In the genomic region with DNA sequence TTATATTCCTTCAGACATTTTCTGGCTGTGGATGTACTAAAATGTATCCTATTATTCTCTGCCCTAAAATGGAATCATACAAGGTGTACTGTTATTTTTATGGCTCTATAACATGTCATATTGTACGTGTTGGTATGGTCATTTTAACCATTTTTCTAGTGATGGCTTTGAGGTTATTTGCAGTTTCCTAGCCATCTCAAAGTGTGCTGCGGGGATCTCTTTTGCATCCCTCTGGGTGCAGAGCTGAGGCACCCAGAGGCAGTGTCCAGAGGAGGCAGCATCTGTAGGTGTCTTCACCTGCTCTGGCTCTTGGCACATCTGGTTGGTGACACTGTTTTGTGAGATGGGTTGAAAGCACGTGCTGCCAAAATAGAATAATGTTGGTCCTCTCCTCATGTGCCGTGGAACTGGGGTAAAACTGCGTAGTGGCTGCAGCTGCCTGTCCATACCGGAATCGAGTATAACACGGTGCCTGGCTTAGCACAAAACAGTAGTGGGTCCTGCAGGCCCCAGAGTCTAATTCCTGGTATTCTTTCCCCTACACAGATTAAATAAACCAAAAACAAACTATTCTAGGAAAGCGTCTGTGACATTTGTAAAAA, we compare ENCODE assay signal across 1 cellular context.
TF ChIP-seq lines count a peak whose summit lies in the region.

No MANE protein-coding gene starts in this region.

TF ChIP-seq in K562, 482 proteins besides CTCF, POLR2A, EP300 and RAD21:
- TF ChIP-seq POLR2AphosphoS5 (IDR thresholded peaks at IDR 0.05; ENCODE audit: control insufficient read depth, insufficient read depth, low read depth, low read length) (0 out of 2 replicates have a peak, but pooled peaks have one; percentile 33), ZBTB17 (CRISPR knock-in tag; IDR thresholded peaks at IDR 0.05) (no peak), KHSRP (IDR thresholded peaks at IDR 0.05) (0 out of 2 replicates have a peak, but pooled peaks have one; percentile 20), ZC3H8 (IDR thresholded peaks at IDR 0.05) (no peak), RBFOX2 (IDR thresholded peaks at IDR 0.05; ENCODE audit: low read depth, low read length) (0 out of 2 replicates have a peak, but pooled peaks have one; percentile 2), NEUROD1 (IDR thresholded peaks at IDR 0.05; ENCODE audit: borderline replicate concordance, low read depth, low read length, partially characterized antibody) (no peak), ETV1 (tag; conservative IDR thresholded peaks at IDR 0.05; ENCODE audit: low read depth) (no peak), ETS2 (tag; IDR thresholded peaks at IDR 0.05; ENCODE audit: borderline replicate concordance, poor library complexity, severe bottlenecking) (no peak), POLR2AphosphoS2 (IDR thresholded peaks at IDR 0.05; ENCODE audit: low read length) (0 out of 2 replicates have a peak, but pooled peaks have one; percentile 7)
- TF ChIP-seq, protein P1, sequence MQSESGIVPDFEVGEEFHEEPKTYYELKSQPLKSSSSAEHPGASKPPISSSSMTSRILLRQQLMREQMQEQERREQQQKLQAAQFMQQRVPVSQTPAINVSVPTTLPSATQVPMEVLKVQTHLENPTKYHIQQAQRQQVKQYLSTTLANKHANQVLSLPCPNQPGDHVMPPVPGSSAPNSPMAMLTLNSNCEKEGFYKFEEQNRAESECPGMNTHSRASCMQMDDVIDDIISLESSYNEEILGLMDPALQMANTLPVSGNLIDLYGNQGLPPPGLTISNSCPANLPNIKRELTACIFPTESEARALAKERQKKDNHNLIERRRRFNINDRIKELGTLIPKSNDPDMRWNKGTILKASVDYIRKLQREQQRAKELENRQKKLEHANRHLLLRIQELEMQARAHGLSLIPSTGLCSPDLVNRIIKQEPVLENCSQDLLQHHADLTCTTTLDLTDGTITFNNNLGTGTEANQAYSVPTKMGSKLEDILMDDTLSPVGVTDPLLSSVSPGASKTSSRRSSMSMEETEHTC (IDR thresholded peaks at IDR 0.05) = no peak
